In the genomic region with DNA sequence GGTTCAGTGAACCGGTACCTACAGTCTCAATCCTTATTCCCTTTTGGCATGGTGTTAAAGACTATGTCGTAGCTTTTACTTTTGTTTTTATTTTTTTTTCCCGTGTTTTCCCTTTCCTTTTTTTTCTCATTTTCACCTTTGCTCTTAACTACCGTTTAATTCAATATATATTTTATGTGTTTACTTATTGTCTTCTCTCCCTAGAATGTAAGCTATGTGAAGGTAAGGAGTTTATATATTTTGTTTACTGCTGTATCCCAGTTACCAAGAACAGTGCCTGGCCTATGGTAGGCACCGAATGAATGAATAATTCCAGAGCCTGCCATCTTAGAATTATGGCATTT, we compare ENCODE assay signal across 8 cellular contexts. TPM values are rescaled to one million over a fixed set of nuclear protein-coding genes. Genes with fewer than 3 reads are reported as not detected.
DNase-seq lines count a peak whose midpoint lies in the region; ATAC-seq and TF ChIP-seq lines count a peak whose summit lies in the region.

No MANE protein-coding gene starts in this region.

- peak overlapping the region in 2 of 4 donors; percentile 41 to 61 for H3K4me3 ChIP-seq in adrenal gland
- peak overlapping the region; percentile 47 to 72 (median 65) for H3K4me3 ChIP-seq in right lobe of liver
- H3K4me3 ChIP-seq in transverse colon, result peak overlapping the region; percentile 52 to 81 (median 56)

- 17 to 24% (median 22%) methylated on average over 5 of the region's 5 CpGs for WGBS in adrenal gland, 4 donors
- 17% methylated on average over 5 of the region's 5 CpGs for WGBS in right lobe of liver (ENCODE audit: insufficient coverage, low coverage, low lambda C conversion rate, missing lambda C conversion rate)
- 15 to 18% methylated on average over 5 of the region's 5 CpGs for WGBS in transverse colon (ENCODE audit: low coverage in 1 of 2), 2 donors

- no peaks in the 10 kb centered on the region for H3K36me3 ChIP-seq in adrenal gland (replicated peaks in 1 of 2)
- no peaks in the 10 kb centered on the region for H3K36me3 ChIP-seq in right lobe of liver
- H3K36me3 ChIP-seq in transverse colon, result peaks cover 0 to 9% (median 0%) of the 10 kb centered on the region in 4 donors

- H3K9me3 ChIP-seq in adrenal gland (replicated peaks in 1 of 3) (no peaks in the 10 kb centered on the region), right lobe of liver (no peaks in the 10 kb centered on the region), transverse colon (no peaks in the 10 kb centered on the region)

- peak overlapping the region; percentile 88 to 95 for H3K4me3 Mint-ChIP-seq in activated T-cell treated with anti-CD3 and anti-CD28 coated beads, Interleukin-2, amount 50 U/mL, for 72 hours

- no peak for ATAC-seq in activated T-cell treated with anti-CD3 and anti-CD28 coated beads, Interleukin-2, amount 50 U/mL, for 72 hours (replicated peaks in 1 of 2)
- ATAC-seq in right lobe of liver, result peak in 1 of 4 donors; percentile 8
- no peak for ATAC-seq in GM21526 (IDR thresholded peaks at IDR 0.05; ENCODE audit: low FRiP score, unreplicated experiment)

- H3K27ac ChIP-seq in adrenal gland, result peak overlapping the region in 4 of 5 donors; percentile 74 to 94 (median 90)
- peak overlapping the region in 2 of 3 donors; percentile 85 for H3K27ac ChIP-seq in right lobe of liver
- H3K27ac ChIP-seq in transverse colon, result peak overlapping the region; percentile 84 to 98 (median 90)

- H3K27me3 ChIP-seq in adrenal gland (no peaks in the 10 kb centered on the region), right lobe of liver (no peaks in the 10 kb centered on the region), transverse colon (no peaks in the 10 kb centered on the region)

- H3K9me3 Mint-ChIP-seq in activated T-cell treated with anti-CD3 and anti-CD28 coated beads, Interleukin-2, amount 50 U/mL, for 72 hours, result no peaks in the 10 kb centered on the region

- no peak for TF ChIP-seq POLR2A in adrenal gland (IDR thresholded peaks at IDR 0.05)
- no peak for TF ChIP-seq POLR2A in right lobe of liver (IDR thresholded peaks at IDR 0.05)
- TF ChIP-seq POLR2A in transverse colon (IDR thresholded peaks at IDR 0.05), result no peak

- intact Hi-C loops in adrenal gland (cut with DNase I) (no loop called here), right lobe of liver (cut with DNase I) (no loop called here), transverse colon (cut with DNase I; ENCODE audit: low total_unique reads) (no loop called here)

- in situ Hi-C loops in transverse colon (cut with MboI; ENCODE audit: low pct_ligation_motif_present in 1 of 4, low pct_unique_long_range_greater_than_20kb in 1 of 4, low sequenced_read_pairs in 3 of 4), result no loop called here

- no peak for TF ChIP-seq EP300 in transverse colon (IDR thresholded peaks at IDR 0.05; ENCODE audit: low read depth)

- DNase-seq in activated T-cell treated with anti-CD3 and anti-CD28 coated beads, Interleukin-2, amount 50 U/mL, for 72 hours, result no peak
- no peak for DNase-seq in activated T-cell treated with anti-CD3 and anti-CD28 coated beads, Interleukin-2, amount 50 U/mL, for 1 hour
- DNase-seq in adrenal gland (no peak), right lobe of liver (no peak), transverse colon (no peak), NCI-H2029 (lab: John Stamatoyannopoulos, UW) (no peak), SKM-1 treated with dmso at 0.1 percent for 144 hours (lab: John Stamatoyannopoulos, UW; ENCODE audit: unreplicated experiment) (no peak)

- H3K4me1 Mint-ChIP-seq in activated T-cell treated with anti-CD3 and anti-CD28 coated beads, Interleukin-2, amount 50 U/mL, for 72 hours (ENCODE audit: low read depth), result peaks cover 81% of the 10 kb centered on the region

- peaks cover 3 to 12% of the 10 kb centered on the region in 2 donors for H3K36me3 Mint-ChIP-seq in activated T-cell treated with anti-CD3 and anti-CD28 coated beads, Interleukin-2, amount 50 U/mL, for 72 hours (ENCODE audit: insufficient read depth in 2 of 2)

- H3K27ac Mint-ChIP-seq in activated T-cell treated with anti-CD3 and anti-CD28 coated beads, Interleukin-2, amount 50 U/mL, for 72 hours, result peak overlapping the region; percentile 99

- H3K4me1 ChIP-seq in adrenal gland (replicated peaks in 1 of 2) (peaks cover 29 to 46% of the 10 kb centered on the region in 2 donors), right lobe of liver (peaks cover 0 to 7% (median 3%) of the 10 kb centered on the region in 4 donors), transverse colon (peaks cover 3 to 28% (median 16%) of the 10 kb centered on the region in 4 donors)

- no peak for TF ChIP-seq CTCF in adrenal gland (IDR thresholded peaks at IDR 0.05)
- no peak for TF ChIP-seq CTCF in right lobe of liver (IDR thresholded peaks at IDR 0.05)
- no peak for TF ChIP-seq CTCF in transverse colon (IDR thresholded peaks at IDR 0.05)

- H3K27me3 Mint-ChIP-seq in activated T-cell treated with anti-CD3 and anti-CD28 coated beads, Interleukin-2, amount 50 U/mL, for 72 hours (ENCODE audit: low read depth), result no peaks in the 10 kb centered on the region

RNA-seq across cellular contexts. Expression of a gene that starts 0.3 kb away (rescaled TPM):
- total RNA-seq in activated T-cell treated with anti-CD3 and anti-CD28 coated beads, Interleukin-2, amount 50 U/mL, for 72 hours, result 10 to 100 TPM; 16.9 to 19.3 TPM
- 10 to 100 TPM; 22.2 to 51.4 (median 27.5) TPM for total RNA-seq in adrenal gland
- 10 to 100 TPM; 25.6 to 47.9 (median 46.8) TPM for polyA plus RNA-seq in adrenal gland
- total RNA-seq in right lobe of liver, result 10 to 100 TPM in 5 of 6 experiments, 1 to 10 TPM in 1; 9.6 to 20.2 (median 13.2) TPM
- total RNA-seq in transverse colon, result 10 to 100 TPM; 24.5 to 58.3 (median 42.5) TPM

RNA-seq across cellular contexts. Expression of a gene that starts 12.3 kb away (rescaled TPM):
- 10 to 100 TPM; 40.5 to 44.9 TPM for total RNA-seq in activated T-cell treated with anti-CD3 and anti-CD28 coated beads, Interleukin-2, amount 50 U/mL, for 72 hours
- total RNA-seq in adrenal gland (10 to 100 TPM; 11.5 to 36.5 (median 17.8) TPM), right lobe of liver (1 to 10 TPM; 1.7 to 6.6 (median 3.6) TPM), transverse colon (10 to 100 TPM in 3 of 4 donors, 1 to 10 TPM in 1; 6.6 to 36.0 (median 23.2) TPM)
- polyA plus RNA-seq in adrenal gland, result 10 to 100 TPM; 23.2 to 73.0 (median 66.8) TPM

RNA-seq across cellular contexts. Expression of a gene that starts 17.9 kb away (rescaled TPM):
- total RNA-seq in activated T-cell treated with anti-CD3 and anti-CD28 coated beads, Interleukin-2, amount 50 U/mL, for 72 hours, result 1 to 10 TPM; 1.2 to 3.0 TPM
- total RNA-seq in adrenal gland (1 to 10 TPM; 1.9 to 9.5 (median 5.6) TPM), right lobe of liver (1 to 10 TPM; 2.1 to 9.6 (median 3.1) TPM), transverse colon (10 to 100 TPM in 1 of 4 donors, 1 to 10 TPM in 2, not detected in 1; 7.5 to 40.0 (median 8.1) TPM)
- polyA plus RNA-seq in adrenal gland, result 10 to 100 TPM in 1 of 3 donors, 1 to 10 TPM in 2; 6.1 to 12.1 (median 6.8) TPM

RNA-seq across cellular contexts. Expression of a gene that starts 48.8 kb away (rescaled TPM):
- total RNA-seq in activated T-cell treated with anti-CD3 and anti-CD28 coated beads, Interleukin-2, amount 50 U/mL, for 72 hours, result 10 to 100 TPM; 50.3 to 68.5 TPM
- 10 to 100 TPM; 20.6 to 90.9 (median 51.6) TPM for total RNA-seq in adrenal gland
- polyA plus RNA-seq in adrenal gland, result 10 to 100 TPM; 23.4 to 90.2 (median 32.8) TPM
- 10 to 100 TPM; 16.1 to 37.5 (median 20.1) TPM for total RNA-seq in right lobe of liver
- total RNA-seq in transverse colon, result 10 to 100 TPM; 42.9 to 55.4 (median 51.1) TPM
